Comparison of ENCODE assay signal across 34 cellular contexts in genomic region chr1:157230500-157230899, GRCh38.
"Had no signal": no experiment of that assay in that cellular context is flagged by ENCODE, and none has a peak within 500 bp of the region (broad histone marks: within the 10 kb centered on the region; RNA-seq: fewer than 3 reads in every experiment).

No MANE protein-coding gene starts in this region.

- H3K27me3 ChIP-seq: ascending aorta, breast epithelium, cardiac muscle cell, esophagus squamous epithelium had no signal

- H3K36me3 Mint-ChIP-seq: activated naive CD4-positive, alpha-beta T cell treated with anti-CD3 and anti-CD28 coated beads, Interleukin-2, amount 10 ng/mL, durations not matched to agents 7 days and 5 days; activated naive CD4-positive, alpha-beta T cell treated with anti-CD3 and anti-CD28 coated beads, Interleukin-2, amount 50 U/mL, for 72 hours; activated naive CD8-positive, alpha-beta T cell treated with anti-CD3 and anti-CD28 coated beads, Interleukin-2, amount 10 ng/mL, durations not matched to agents 7 days and 5 days; brain had no signal

- H3K4me3 ChIP-seq: ascending aorta, breast epithelium, cardiac muscle cell, esophagus squamous epithelium, gastroesophageal sphincter had no signal

- H3K27ac ChIP-seq: ascending aorta, breast epithelium, cardiac muscle cell, esophagus squamous epithelium, gastroesophageal sphincter, WERI-Rb-1 had no signal

- H3K9me3 Mint-ChIP-seq: activated CD4-positive, alpha-beta memory T cell treated with anti-CD3 and anti-CD28 coated beads, Interleukin-2, amount 10 ng/mL, durations not matched to agents 7 days and 5 days; activated naive CD4-positive, alpha-beta T cell treated with anti-CD3 and anti-CD28 coated beads, Interleukin-2, amount 10 ng/mL, durations not matched to agents 7 days and 5 days; activated naive CD4-positive, alpha-beta T cell treated with anti-CD3 and anti-CD28 coated beads, Interleukin-2, amount 50 U/mL, for 72 hours; activated naive CD8-positive, alpha-beta T cell treated with anti-CD3 and anti-CD28 coated beads, Interleukin-2, amount 10 ng/mL, durations not matched to agents 7 days and 5 days; activated T-cell treated with anti-CD3 and anti-CD28 coated beads, Interleukin-2, amount 50 U/mL, for 24 hours; activated T-cell treated with anti-CD3 and anti-CD28 coated beads, Interleukin-2, amount 50 U/mL, for 72 hours; brain; central memory CD8-positive, alpha-beta T cell; effector memory CD8-positive, alpha-beta T cell; T-helper 2 cell treated with Interferon-gamma antibody and Interleukin-4, amounts not matched to agents 5 μg/mL and 100 μg/mL, for 36 hours had no signal

- H3K4me3 Mint-ChIP-seq: activated CD4-positive, alpha-beta memory T cell treated with anti-CD3 and anti-CD28 coated beads, Interleukin-2, amount 10 ng/mL, durations not matched to agents 7 days and 5 days; activated CD4-positive, alpha-beta T cell treated with anti-CD3 and anti-CD28 coated beads for 36 hours; activated CD4-positive, alpha-beta T cell treated with anti-CD3 and anti-CD28 coated beads, Interleukin-2, amount 10 ng/mL, durations not matched to agents 24 days and 14 days; activated naive CD4-positive, alpha-beta T cell treated with anti-CD3 and anti-CD28 coated beads, Interleukin-2, amount 10 ng/mL, durations not matched to agents 7 days and 5 days; activated naive CD8-positive, alpha-beta T cell treated with anti-CD3 and anti-CD28 coated beads, Interleukin-2, amount 10 ng/mL, durations not matched to agents 7 days and 5 days; activated T-cell treated with anti-CD3 and anti-CD28 coated beads, Interleukin-2, amount 50 U/mL, for 24 hours; activated T-cell treated with anti-CD3 and anti-CD28 coated beads, Interleukin-2, amount 50 U/mL, for 72 hours; brain; central memory CD8-positive, alpha-beta T cell; effector memory CD8-positive, alpha-beta T cell; T-helper 17 cell; T-helper 2 cell treated with Interferon-gamma antibody and Interleukin-4, amounts not matched to agents 5 μg/mL and 100 μg/mL, for 36 hours had no signal

- H3K27ac Mint-ChIP-seq: activated CD4-positive, alpha-beta memory T cell treated with anti-CD3 and anti-CD28 coated beads, Interleukin-2, amount 10 ng/mL, durations not matched to agents 7 days and 5 days; activated CD4-positive, alpha-beta T cell treated with anti-CD3 and anti-CD28 coated beads for 36 hours; activated CD4-positive, alpha-beta T cell treated with anti-CD3 and anti-CD28 coated beads, Interleukin-2, amount 10 ng/mL, durations not matched to agents 24 days and 14 days; activated naive CD4-positive, alpha-beta T cell treated with anti-CD3 and anti-CD28 coated beads, Interleukin-2, amount 10 ng/mL, durations not matched to agents 7 days and 5 days; activated naive CD4-positive, alpha-beta T cell treated with anti-CD3 and anti-CD28 coated beads, Interleukin-2, amount 50 U/mL, for 72 hours; activated naive CD8-positive, alpha-beta T cell treated with anti-CD3 and anti-CD28 coated beads, Interleukin-2, amount 10 ng/mL, durations not matched to agents 7 days and 5 days; activated T-cell treated with anti-CD3 and anti-CD28 coated beads, Interleukin-2, amount 50 U/mL, for 24 hours; activated T-cell treated with anti-CD3 and anti-CD28 coated beads, Interleukin-2, amount 50 U/mL, for 72 hours; brain; effector memory CD8-positive, alpha-beta T cell; T-helper 17 cell; T-helper 2 cell treated with Interferon-gamma antibody and Interleukin-4, amounts not matched to agents 5 μg/mL and 100 μg/mL, for 36 hours had no signal

- DNase-seq: activated CD4-positive, alpha-beta memory T cell treated with anti-CD3 and anti-CD28 coated beads, Interleukin-2, amount 10 ng/mL, durations not matched to agents 7 days and 5 days; activated CD4-positive, alpha-beta T cell treated with anti-CD3 and anti-CD28 coated beads for 36 hours; activated CD4-positive, alpha-beta T cell treated with anti-CD3 and anti-CD28 coated beads, Interleukin-2, amount 10 ng/mL, durations not matched to agents 24 days and 14 days; activated CD4-positive, alpha-beta T cell treated with anti-CD3 and anti-CD28 coated beads, Interleukin-2, amount 50 U/mL, for 4 hours; activated CD4-positive, CD25-positive, alpha-beta regulatory T cell; activated CD4-positive, CD25-positive, alpha-beta regulatory T cell treated with anti-CD3 and anti-CD28 coated beads, Interleukin-2, amount 50 U/mL, for 72 hours; activated CD8-positive, alpha-beta memory T cell treated with anti-CD3 and anti-CD28 coated beads, Interleukin-2, amount 50 U/mL, for 48 hours; activated gamma-delta T cell; activated naive CD4-positive, alpha-beta T cell; activated naive CD4-positive, alpha-beta T cell treated with anti-CD3 and anti-CD28 coated beads, Interleukin-2, amount 10 ng/mL, durations not matched to agents 7 days and 5 days; activated naive CD8-positive, alpha-beta T cell treated with anti-CD3 and anti-CD28 coated beads, Interleukin-2, amount 10 ng/mL, durations not matched to agents 7 days and 5 days; activated T-cell treated with anti-CD3 and anti-CD28 coated beads for 4 hours; activated T-cell treated with anti-CD3 and anti-CD28 coated beads, Interleukin-2, amount 50 U/mL, for 24 hours; activated T-cell treated with anti-CD3 and anti-CD28 coated beads, Interleukin-2, amount 50 U/mL, for 72 hours; cortex of kidney; dermis blood vessel endothelial cell; effector CD4-positive, alpha-beta T cell; effector memory CD8-positive, alpha-beta T cell; erythroblast; esophagus squamous epithelium; foreskin melanocyte; T-helper 1 cell; T-helper 17 cell; T1000; WERI-Rb-1 had no signal

- H3K4me1 ChIP-seq: ascending aorta, breast epithelium, esophagus squamous epithelium, gastroesophageal sphincter had no signal

- H3K4me1 Mint-ChIP-seq: activated CD4-positive, alpha-beta T cell treated with anti-CD3 and anti-CD28 coated beads for 36 hours; brain; central memory CD8-positive, alpha-beta T cell; T-helper 17 cell had no signal

- H3K36me3 ChIP-seq: ascending aorta, breast epithelium, cardiac muscle cell, esophagus squamous epithelium, gastroesophageal sphincter, WERI-Rb-1 had no signal

- FAIRE-seq: colon had no signal

- ATAC-seq: activated CD4-positive, alpha-beta T cell treated with anti-CD3 and anti-CD28 coated beads for 36 hours; activated naive CD4-positive, alpha-beta T cell treated with anti-CD3 and anti-CD28 coated beads, Interleukin-2, amount 50 U/mL, for 72 hours; activated T-cell treated with anti-CD3 and anti-CD28 coated beads, Interleukin-2, amount 50 U/mL, for 72 hours; effector memory CD8-positive, alpha-beta T cell; gastroesophageal sphincter; T-helper 17 cell had no signal

- H3K9me3 ChIP-seq: ascending aorta, breast epithelium, esophagus squamous epithelium had no signal
